In the genomic region with DNA sequence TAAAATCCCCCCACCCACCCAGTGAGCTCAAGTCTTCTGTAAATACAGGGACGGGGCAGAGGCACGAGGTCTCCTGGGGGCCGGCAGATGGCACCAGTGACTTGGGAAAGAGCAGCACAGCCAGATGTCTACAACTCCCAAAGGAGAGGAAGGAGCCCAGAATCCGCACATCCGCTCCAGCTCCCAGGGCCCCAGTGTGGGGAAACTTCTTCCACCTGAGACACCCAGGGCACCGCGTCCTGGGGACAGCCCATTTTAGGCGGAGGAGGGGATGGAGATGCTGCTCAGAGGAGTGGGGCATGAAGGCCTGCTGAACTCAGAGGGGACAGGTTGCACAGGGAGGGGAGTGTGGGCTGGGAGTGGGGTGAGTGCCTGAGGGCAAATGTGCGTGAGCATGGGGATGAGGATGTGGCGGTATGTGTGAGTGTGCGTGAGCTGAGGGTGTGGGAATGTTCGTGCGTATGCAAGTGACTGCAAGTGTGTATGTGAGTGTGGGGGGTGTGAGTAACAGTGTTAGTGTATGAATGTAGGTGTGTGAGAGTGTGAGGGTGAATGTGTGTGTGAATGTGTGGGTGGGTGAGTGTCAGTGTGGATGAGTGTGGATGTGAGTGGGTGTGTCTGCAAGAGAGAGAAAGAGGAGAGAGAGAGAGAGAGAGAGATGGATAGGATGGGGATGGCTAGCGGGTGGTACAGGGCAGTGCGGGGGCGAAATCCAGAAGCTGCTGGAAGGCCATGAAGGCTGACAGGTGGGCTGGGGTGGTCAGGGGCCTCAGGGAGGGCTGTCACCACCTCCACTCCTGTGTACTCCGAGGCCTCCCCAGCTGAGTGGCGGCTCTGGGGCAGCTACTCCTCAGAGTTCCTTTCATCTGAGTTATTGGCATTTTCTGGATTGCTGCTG, we compare ENCODE assay signal across 8 cellular contexts.
DNase-seq lines count a peak whose midpoint lies in the region; ATAC-seq and TF ChIP-seq lines count a peak whose summit lies in the region.

No MANE protein-coding gene starts in this region.

- H3K27me3 ChIP-seq in cardiac muscle cell (no peaks in the 10 kb centered on the region), tibial artery (peaks cover 0 to 21% of the 10 kb centered on the region in 2 donors)

- H3K9me3 ChIP-seq in cardiac muscle cell (ENCODE audit: low read depth) (no peaks in the 10 kb centered on the region), tibial artery (no peaks in the 10 kb centered on the region)

- H3K36me3 Mint-ChIP-seq in stimulated activated naive B cell treated with anti-CD40 and anti-IgM and Interleukin-4, amounts not matched to agents 10 μg/mL and 1 μg/mL and 100 μg/mL, for 72 hours: no peaks in the 10 kb centered on the region

- no peaks in the 10 kb centered on the region for H3K4me1 ChIP-seq in cardiac muscle cell (ENCODE audit: low read depth)
- H3K4me1 ChIP-seq in tibial artery: no peaks in the 10 kb centered on the region

- H3K27ac ChIP-seq in cardiac muscle cell: no peak overlapping the region
- H3K27ac ChIP-seq in tibial artery: no peak overlapping the region

- DNase-seq in EL: peak; percentile 86
- peak; percentile 63 for DNase-seq in KBM-7
- DNase-seq in SKM-1 treated with dmso at 0.1 percent for 144 hours (lab: John Stamatoyannopoulos, UW; ENCODE audit: unreplicated experiment): peak; percentile 34
- DNase-seq in cardiac muscle cell (ENCODE audit: low read depth in 1 of 2, low spot score in 1 of 2): peak; percentile 73 to 75
- DNase-seq in stimulated activated naive B cell treated with anti-CD40 and anti-IgM and Interleukin-4, amounts not matched to agents 10 μg/mL and 1 μg/mL and 100 μg/mL, for 72 hours: no peak
- no peak for DNase-seq in tibial artery

- peaks cover 48 to 56% of the 10 kb centered on the region in 2 donors for H3K27me3 Mint-ChIP-seq in stimulated activated naive B cell treated with anti-CD40 and anti-IgM and Interleukin-4, amounts not matched to agents 10 μg/mL and 1 μg/mL and 100 μg/mL, for 72 hours

- TF ChIP-seq CTCF in cardiac muscle cell (IDR thresholded peaks at IDR 0.05; ENCODE audit: low read depth, low read length) (peak; percentile 51), tibial artery (IDR thresholded peaks at IDR 0.05) (peak in 1 of 2 experiments; percentile 29)

- peak; percentile 42 to 51 for ATAC-seq in stimulated activated naive B cell treated with anti-CD40 and anti-IgM and Interleukin-4, amounts not matched to agents 10 μg/mL and 1 μg/mL and 100 μg/mL, for 72 hours (replicated peaks)
- ATAC-seq in GM19467 (IDR thresholded peaks at IDR 0.05; ENCODE audit: unreplicated experiment) (no peak), HG03469 (IDR thresholded peaks at IDR 0.05; ENCODE audit: unreplicated experiment) (no peak)

- peaks cover 1 to 6% of the 10 kb centered on the region in 2 donors for H3K4me1 Mint-ChIP-seq in stimulated activated naive B cell treated with anti-CD40 and anti-IgM and Interleukin-4, amounts not matched to agents 10 μg/mL and 1 μg/mL and 100 μg/mL, for 72 hours

- no peak overlapping the region for H3K4me3 Mint-ChIP-seq in stimulated activated naive B cell treated with anti-CD40 and anti-IgM and Interleukin-4, amounts not matched to agents 10 μg/mL and 1 μg/mL and 100 μg/mL, for 72 hours

- H3K36me3 ChIP-seq in cardiac muscle cell (no peaks in the 10 kb centered on the region), tibial artery (no peaks in the 10 kb centered on the region)

- H3K4me3 ChIP-seq in cardiac muscle cell: no peak overlapping the region
- H3K4me3 ChIP-seq in tibial artery: no peak overlapping the region

- H3K27ac Mint-ChIP-seq in stimulated activated naive B cell treated with anti-CD40 and anti-IgM and Interleukin-4, amounts not matched to agents 10 μg/mL and 1 μg/mL and 100 μg/mL, for 72 hours: no peak overlapping the region

- in situ Hi-C loops in KBM-7 (cut with MboI; ENCODE audit: low pct_unique_long_range_greater_than_20kb, low sequenced_read_pairs): loop anchor here (25.0 kb wide), 1 partner anchor 580 kb away; no protein-coding TSS in a partner anchor

- H3K9me3 Mint-ChIP-seq in stimulated activated naive B cell treated with anti-CD40 and anti-IgM and Interleukin-4, amounts not matched to agents 10 μg/mL and 1 μg/mL and 100 μg/mL, for 72 hours: no peaks in the 10 kb centered on the region

- intact Hi-C loops in tibial artery (cut with DNase I; ENCODE audit: low total_unique reads): loop anchor here (10.0 kb wide), 1 partner anchor 437 kb away; a partner anchor contains a TSS

Comparison
In these comparisons a context has a peak if more than half of its experiments do, and no peak if none do; other contexts are left out.
1. DNase-seq: peak in EL (single experiment), KBM-7 (single experiment), SKM-1 treated with dmso at 0.1 percent for 144 hours (single experiment) and cardiac muscle cell (2 of 2); none in stimulated activated naive B cell treated with anti-CD40 and anti-IgM and Interleukin-4, amounts not matched to agents 10 μg/mL and 1 μg/mL and 100 μg/mL, for 72 hours (single experiment) and tibial artery (0 of 2).
2. ATAC-seq: peak in stimulated activated naive B cell treated with anti-CD40 and anti-IgM and Interleukin-4, amounts not matched to agents 10 μg/mL and 1 μg/mL and 100 μg/mL, for 72 hours (2 of 2); none in GM19467 (single experiment) and HG03469 (single experiment).